Comparison of ENCODE assay signal across 20 cellular contexts in the genomic region with DNA sequence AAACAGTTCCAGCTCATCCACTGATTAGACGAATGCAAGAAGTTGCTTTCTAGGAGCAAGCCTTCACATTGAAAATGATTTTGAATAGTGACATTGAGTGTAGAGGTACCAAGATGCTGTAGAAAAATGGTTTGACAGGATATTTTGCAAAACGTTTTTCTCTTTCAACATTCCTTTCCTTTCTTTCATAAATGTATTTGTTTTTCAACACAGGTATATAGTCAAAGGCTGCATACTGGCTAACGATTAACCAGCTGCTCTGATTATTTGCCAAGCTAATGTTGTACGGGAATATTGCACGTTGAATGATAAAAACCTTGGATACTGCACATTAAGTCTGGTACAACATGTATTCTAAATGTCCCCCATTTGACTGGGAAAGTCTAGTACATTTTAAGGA.
"Had no signal": no experiment of that assay in that cellular context is flagged by ENCODE, and none has a peak within 500 bp of the region (broad histone marks: within the 10 kb centered on the region; RNA-seq: fewer than 3 reads in every experiment).

No MANE protein-coding gene starts in this region.

- DNase-seq: activated CD4-positive, alpha-beta T cell treated with anti-CD3 and anti-CD28 coated beads for 48 hours; activated CD4-positive, CD25-positive, alpha-beta regulatory T cell; activated CD8-positive, alpha-beta T cell treated with anti-CD3 and anti-CD28 coated beads for 36 hours; activated naive CD4-positive, alpha-beta T cell treated with anti-CD3 and anti-CD28 coated beads for 36 hours; activated T-cell treated with anti-CD3 and anti-CD28 coated beads, Interleukin-2, amount 50 U/mL, for 24 hours; brain microvascular endothelial cell; central memory CD4-positive, alpha-beta T cell; erythroblast; foreskin melanocyte; glutamatergic neuron; kidney; left ventricle myocardium inferior; naive B cell; stimulated activated CD4-positive, alpha-beta T cell treated with anti-CD3 and anti-CD28 coated beads, Interleukin-12 subunit alpha, Interleukin-12 subunit beta, amount 100 ng/mL, for 4 hours; stimulated activated CD4-positive, alpha-beta T cell treated with anti-CD3 and anti-CD28 coated beads, Interleukin-1b, Interleukin-23, amount 100 ng/mL, for 48 hours; stimulated activated CD8-positive, alpha-beta memory T cell treated with anti-CD3 and anti-CD28 coated beads, Interleukin-4, amount 100 ng/mL, for 48 hours; stimulated activated naive CD4-positive, alpha-beta T cell; thyroid gland had no signal

- H3K27me3 ChIP-seq: brain microvascular endothelial cell, thyroid gland had no signal

- H3K4me3 ChIP-seq: left ventricle myocardium inferior, thyroid gland had no signal

- H3K27ac ChIP-seq: brain microvascular endothelial cell, left ventricle myocardium inferior, thyroid gland had no signal

- H3K9me3 ChIP-seq: thyroid gland had no signal

- H3K9me3 Mint-ChIP-seq: T-helper 2 cell treated with Interferon-gamma antibody and Interleukin-4, amounts not matched to agents 5 μg/mL and 100 μg/mL, for 36 hours had no signal

- H3K27ac Mint-ChIP-seq: activated CD8-positive, alpha-beta T cell treated with anti-CD3 and anti-CD28 coated beads for 36 hours; activated naive CD4-positive, alpha-beta T cell treated with anti-CD3 and anti-CD28 coated beads for 36 hours; activated T-cell treated with anti-CD3 and anti-CD28 coated beads, Interleukin-2, amount 50 U/mL, for 24 hours; naive B cell; T-helper 2 cell treated with Interferon-gamma antibody and Interleukin-4, amounts not matched to agents 5 μg/mL and 100 μg/mL, for 36 hours had no signal

- ATAC-seq: activated CD8-positive, alpha-beta T cell treated with anti-CD3 and anti-CD28 coated beads for 36 hours had no signal

- H3K4me1 ChIP-seq: thyroid gland had no signal

- H3K36me3 ChIP-seq: brain microvascular endothelial cell, left ventricle myocardium inferior, thyroid gland had no signal

- H3K4me3 Mint-ChIP-seq: activated CD8-positive, alpha-beta T cell treated with anti-CD3 and anti-CD28 coated beads for 36 hours; activated naive CD4-positive, alpha-beta T cell treated with anti-CD3 and anti-CD28 coated beads for 36 hours; activated T-cell treated with anti-CD3 and anti-CD28 coated beads, Interleukin-2, amount 50 U/mL, for 24 hours; naive B cell; neural crest cell; T-helper 2 cell treated with Interferon-gamma antibody and Interleukin-4, amounts not matched to agents 5 μg/mL and 100 μg/mL, for 36 hours had no signal

- H3K4me1 Mint-ChIP-seq: naive B cell, neural crest cell had no signal

- H3K27me3 Mint-ChIP-seq: activated CD8-positive, alpha-beta T cell treated with anti-CD3 and anti-CD28 coated beads for 36 hours; activated T-cell treated with anti-CD3 and anti-CD28 coated beads, Interleukin-2, amount 50 U/mL, for 24 hours had no signal
